ENCODE assay signal across 22 cellular contexts in the genomic region with DNA sequence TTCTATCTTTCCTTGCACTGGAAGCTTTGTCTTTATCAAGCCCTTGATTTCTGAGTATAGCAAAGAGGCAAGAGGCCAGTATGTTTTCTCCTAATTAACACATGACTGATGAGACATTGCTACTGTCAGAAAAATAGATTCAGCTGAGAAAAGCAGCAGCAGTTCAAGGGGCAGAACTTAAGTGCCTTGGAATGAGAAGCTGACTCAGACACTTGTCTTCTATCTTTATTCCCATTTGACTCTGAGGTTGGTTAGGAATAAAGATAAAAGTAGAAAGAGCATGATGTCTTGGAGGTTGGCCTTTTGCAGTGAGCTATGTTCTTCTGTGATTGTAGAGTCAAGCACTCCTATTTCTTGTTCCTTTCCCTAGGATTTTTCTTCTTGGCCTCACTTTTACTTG.
DNase-seq lines count a peak whose midpoint lies in the region; ATAC-seq and TF ChIP-seq lines count a peak whose summit lies in the region.
"Had no signal": no experiment of that assay in that cellular context is flagged by ENCODE, and none has a peak within 500 bp of the region (broad histone marks: within the 10 kb centered on the region; RNA-seq: fewer than 3 reads in every experiment).

No MANE protein-coding gene starts in this region.

- H3K9ac ChIP-seq in GM23248 = no peak overlapping the region
- no peak overlapping the region for H3K9ac ChIP-seq in trophoblast cell (ENCODE audit: low read length)
- H3K9ac ChIP-seq: BLaER1, KMS-11 had no signal

- H4K8ac ChIP-seq in trophoblast cell (ENCODE audit: low read depth, low read length) = no peak overlapping the region

- H3K4me3 ChIP-seq in GM23248 (no peak overlapping the region), fibroblast of mammary gland (ENCODE audit: control insufficient read depth, low read depth, low read length) (no peak overlapping the region), trophoblast cell (ENCODE audit: low read depth, low read length) (no peak overlapping the region), left ventricle myocardium inferior (no peak overlapping the region)
- H3K4me3 ChIP-seq in naive thymus-derived CD4-positive, alpha-beta T cell (ENCODE audit: low read length) = no peak overlapping the region
- H3K4me3 ChIP-seq: BLaER1, SK-N-MC had no signal

- peaks cover 2% of the 10 kb centered on the region for H3K4me1 Mint-ChIP-seq in progenitor cell of endocrine pancreas (ENCODE audit: low read depth)
- no peaks in the 10 kb centered on the region for H3K4me1 Mint-ChIP-seq in naive thymus-derived CD4-positive, alpha-beta T cell
- H3K4me1 Mint-ChIP-seq: CD4-positive, CD25-positive, alpha-beta regulatory T cell had no signal

- H3K9me3 ChIP-seq in GM23248 (ENCODE audit: low read depth) (no peaks in the 10 kb centered on the region), trophoblast cell (ENCODE audit: insufficient read depth, low read depth, low read length) (no peaks in the 10 kb centered on the region), left ventricle myocardium inferior (replicated peaks) (peaks cover 8% of the 10 kb centered on the region)
- no peaks in the 10 kb centered on the region for H3K9me3 ChIP-seq in naive thymus-derived CD4-positive, alpha-beta T cell (ENCODE audit: control insufficient read depth in 2 of 3, low read length in 3 of 3)
- H3K9me3 ChIP-seq: BLaER1 had no signal

- H3K9me2 ChIP-seq in GM23248 (ENCODE audit: insufficient read depth) = no peaks in the 10 kb centered on the region; the same call in 1 of the 2 replicates

- no peaks in the 10 kb centered on the region for H3F3A ChIP-seq in GM23248 (ENCODE audit: insufficient read depth)

- H3K27me3 Mint-ChIP-seq in progenitor cell of endocrine pancreas = no peaks in the 10 kb centered on the region
- H3K27me3 Mint-ChIP-seq in naive thymus-derived CD4-positive, alpha-beta T cell = peaks cover 0 to 17% (median 0%) of the 10 kb centered on the region in 5 donors

- POLR2A ChIA-PET in naive thymus-derived CD4-positive, alpha-beta T cell (lab: Charles Lee) = no interaction called here

- no peak overlapping the region for H2AK5ac ChIP-seq in trophoblast cell (ENCODE audit: low read length)

- no peak overlapping the region for H4K91ac ChIP-seq in trophoblast cell (ENCODE audit: low read depth, low read length)

- ATAC-seq in naive thymus-derived CD4-positive, alpha-beta T cell = no peak

- no peak overlapping the region for H2BK120ac ChIP-seq in trophoblast cell (ENCODE audit: insufficient read depth, low read length, poor library complexity)

- no peak overlapping the region for H4K12ac ChIP-seq in trophoblast cell (ENCODE audit: low read depth, low read length)

- no peak overlapping the region for H3K4me2 ChIP-seq in GM23248 (ENCODE audit: unreplicated experiment)
- H3K4me2 ChIP-seq in trophoblast cell (ENCODE audit: low read length) = no peak overlapping the region
- H3K4me2 ChIP-seq: BLaER1, KMS-11 had no signal

- H2AFZ ChIP-seq in GM23248 = no peak overlapping the region
- no peak overlapping the region for H2AFZ ChIP-seq in trophoblast cell (ENCODE audit: insufficient read depth, low read length, poor library complexity)

- peaks cover 11% of the 10 kb centered on the region for H3K79me1 ChIP-seq in trophoblast cell (ENCODE audit: low read length)

- H3K23ac ChIP-seq in trophoblast cell (ENCODE audit: low read length) = no peak overlapping the region

- CTCF ChIA-PET in naive thymus-derived CD4-positive, alpha-beta T cell (lab: Charles Lee) = no interaction called here

- H3K27me3 ChIP-seq in GM23248 (replicated peaks; ENCODE audit: insufficient read depth) (no peaks in the 10 kb centered on the region), trophoblast cell (ENCODE audit: insufficient read depth, low read length) (no peaks in the 10 kb centered on the region), left ventricle myocardium inferior (ENCODE audit: low read depth) (no peaks in the 10 kb centered on the region)
- H3K27me3 ChIP-seq in naive thymus-derived CD4-positive, alpha-beta T cell (ENCODE audit: control insufficient read depth in 2 of 2, insufficient read depth in 2 of 2, low read length in 2 of 2) = no peaks in the 10 kb centered on the region
- H3K27me3 ChIP-seq: BLaER1 had no signal

- no peak for TF ChIP-seq CTCF in fibroblast of mammary gland (conservative IDR thresholded peaks at IDR 0.05; ENCODE audit: control insufficient read depth, insufficient read depth, low read depth, low read length)
- TF ChIP-seq CTCF in progenitor cell of endocrine pancreas (IDR thresholded peaks at IDR 0.05; ENCODE audit: unreplicated experiment) = no peak
- TF ChIP-seq CTCF in left ventricle myocardium inferior (IDR thresholded peaks at IDR 0.05; ENCODE audit: borderline replicate concordance) = no peak

- H3K27ac Mint-ChIP-seq in progenitor cell of endocrine pancreas = no peak overlapping the region
- no peak overlapping the region for H3K27ac Mint-ChIP-seq in naive thymus-derived CD4-positive, alpha-beta T cell
- H3K27ac Mint-ChIP-seq: CD4-positive, CD25-positive, alpha-beta regulatory T cell had no signal

- no peak overlapping the region for H3K4me3 Mint-ChIP-seq in progenitor cell of endocrine pancreas (ENCODE audit: low read depth)
- H3K4me3 Mint-ChIP-seq in naive thymus-derived CD4-positive, alpha-beta T cell = no peak overlapping the region
- H3K4me3 Mint-ChIP-seq: CD4-positive, CD25-positive, alpha-beta regulatory T cell had no signal

- H3K14ac ChIP-seq in trophoblast cell (ENCODE audit: low read length) = no peak overlapping the region

- H4K20me1 ChIP-seq in GM23248 (ENCODE audit: insufficient read depth) = no peaks in the 10 kb centered on the region
- H4K20me1 ChIP-seq: BLaER1 had no signal

- H3K36me3 ChIP-seq in GM23248 (ENCODE audit: low read depth) (no peaks in the 10 kb centered on the region), trophoblast cell (ENCODE audit: control insufficient read depth in 1 of 2, insufficient read depth in 2 of 2, low read length in 2 of 2) (no peaks in the 10 kb centered on the region), left ventricle myocardium inferior (no peaks in the 10 kb centered on the region)
- no peaks in the 10 kb centered on the region for H3K36me3 ChIP-seq in naive thymus-derived CD4-positive, alpha-beta T cell (ENCODE audit: control insufficient read depth in 2 of 3, insufficient read depth in 3 of 3, low read length in 3 of 3)
- H3K36me3 ChIP-seq: BLaER1 had no signal

- H3K27ac ChIP-seq in GM23248 (no peak overlapping the region), trophoblast cell (ENCODE audit: low read depth, low read length) (peak overlapping the region; percentile 32), left ventricle myocardium inferior (replicated peaks) (no peak overlapping the region)
- no peak overlapping the region for H3K27ac ChIP-seq in naive thymus-derived CD4-positive, alpha-beta T cell (ENCODE audit: low read depth, low read length)
- H3K27ac ChIP-seq: BLaER1, KMS-11, SK-N-MC had no signal

- no peak overlapping the region for H3K4ac ChIP-seq in trophoblast cell (ENCODE audit: low read depth, low read length)

- H3K9me3 Mint-ChIP-seq in progenitor cell of endocrine pancreas (ENCODE audit: low read depth) = no peaks in the 10 kb centered on the region
- H3K9me3 Mint-ChIP-seq in naive thymus-derived CD4-positive, alpha-beta T cell = peaks cover 0 to 17% (median 3%) of the 10 kb centered on the region in 11 donors

- H3K4me1 ChIP-seq in GM23248 (ENCODE audit: insufficient read depth) (no peaks in the 10 kb centered on the region), trophoblast cell (ENCODE audit: control insufficient read depth in 1 of 2, insufficient read depth in 2 of 2, low read length in 2 of 2) (peaks cover 0 to 2% of the 10 kb centered on the region in 2 experiments), left ventricle myocardium inferior (no peaks in the 10 kb centered on the region)
- no peaks in the 10 kb centered on the region for H3K4me1 ChIP-seq in naive thymus-derived CD4-positive, alpha-beta T cell (ENCODE audit: control insufficient read depth in 2 of 2, insufficient read depth in 2 of 2, low read length in 2 of 2)
- H3K4me1 ChIP-seq: BLaER1 had no signal

- in situ Hi-C loops in GM23248 (cut with MboI) = no loop called here

- H3K18ac ChIP-seq in trophoblast cell (ENCODE audit: low read length) = no peak overlapping the region

- no peaks in the 10 kb centered on the region for H3K36me3 Mint-ChIP-seq in progenitor cell of endocrine pancreas (ENCODE audit: insufficient read depth)
- H3K36me3 Mint-ChIP-seq in naive thymus-derived CD4-positive, alpha-beta T cell = peaks cover 0 to 2% (median 0%) of the 10 kb centered on the region in 5 donors
- H3K36me3 Mint-ChIP-seq: CD4-positive, CD25-positive, alpha-beta regulatory T cell had no signal

- peak; percentile 8 for DNase-seq in GM23248
- peak; percentile 47 for DNase-seq in amniotic epithelial cell (ENCODE audit: low read depth)
- DNase-seq in fibroblast of mammary gland (ENCODE audit: low read depth) = peak; percentile 20
- no peak for DNase-seq in trophoblast cell
- DNase-seq in progenitor cell of endocrine pancreas (ENCODE audit: low spot score, unreplicated experiment) = no peak
- DNase-seq in left ventricle myocardium inferior = no peak
- DNase-seq in naive thymus-derived CD4-positive, alpha-beta T cell = no peak
- DNase-seq: CD4-positive, CD25-positive, alpha-beta regulatory T cell; DMS79; EL; GDM1; IMR-90; MM.1S; NCI-H2029 treated with DMSO at 0.1 percent for 48 hours; NCI-H2171; NCI-H226; NCI-H510A; NCI-H69; SIG-M5 had no signal

- H3K79me2 ChIP-seq in GM23248 (ENCODE audit: insufficient read depth) (no peaks in the 10 kb centered on the region), trophoblast cell (ENCODE audit: control insufficient read depth, insufficient read depth, low read length, poor library complexity) (no peaks in the 10 kb centered on the region)

- no peak overlapping the region for H2BK5ac ChIP-seq in trophoblast cell (ENCODE audit: low read depth, low read length, poor library complexity)

- intact Hi-C loops in left ventricle myocardium inferior (cut with micrococcal nuclease) = no loop called here
- intact Hi-C loops in naive thymus-derived CD4-positive, alpha-beta T cell (cut with micrococcal nuclease) = no loop called here

- no peak overlapping the region for H2BK12ac ChIP-seq in trophoblast cell (ENCODE audit: low read length)

Comparison
In these comparisons a context has a peak if more than half of its experiments do, and no peak if none do; other contexts are left out.
1. DNase-seq: peak in GM23248 (single experiment), amniotic epithelial cell (single experiment) and fibroblast of mammary gland (single experiment); none in trophoblast cell (0 of 2), progenitor cell of endocrine pancreas (single experiment), left ventricle myocardium inferior (single experiment) and naive thymus-derived CD4-positive, alpha-beta T cell (0 of 9).